Comparison of ENCODE assay signal across 1 cellular context in the genomic region with DNA sequence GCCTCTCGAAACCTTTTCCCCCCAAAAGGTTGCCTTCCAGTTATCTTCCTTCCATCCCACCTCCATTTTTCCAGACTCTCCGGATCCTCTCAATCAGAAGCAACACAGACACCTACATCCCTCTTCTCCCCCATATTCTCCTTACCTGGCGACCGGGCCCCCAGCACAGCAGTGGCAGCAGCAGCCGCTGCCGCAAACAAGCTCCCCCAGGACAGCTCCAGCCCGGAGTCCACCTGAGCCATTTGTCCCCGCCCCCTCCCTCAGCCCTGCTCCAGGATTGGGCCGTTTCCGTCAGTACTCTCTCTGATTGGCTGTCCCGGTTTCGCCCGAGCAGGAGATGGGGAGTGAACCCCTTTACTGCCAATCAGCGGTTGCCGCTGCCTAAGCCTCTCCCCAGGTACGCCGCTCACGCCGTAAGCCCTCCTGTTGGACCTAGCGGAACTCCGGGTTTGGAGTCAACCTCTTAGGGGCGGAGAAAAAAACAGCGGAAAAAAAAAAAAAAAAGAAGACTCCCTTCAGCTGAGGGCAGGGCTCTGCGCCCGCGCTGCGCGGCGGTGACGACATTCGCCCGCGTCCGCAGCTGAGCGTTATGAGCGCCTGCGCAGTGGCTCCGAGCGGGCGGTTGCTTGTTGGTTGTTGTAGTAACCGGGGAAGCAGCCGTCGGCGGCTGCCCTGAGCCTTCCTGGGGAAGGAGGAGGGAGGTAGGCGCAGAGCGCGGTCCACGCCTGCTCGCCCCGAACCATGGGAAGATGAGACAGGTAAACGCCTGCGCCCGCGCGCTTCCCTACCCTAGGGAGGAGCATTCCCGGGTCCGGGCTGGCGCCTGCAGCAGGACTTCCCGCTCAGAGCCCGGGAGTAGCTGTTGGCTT.
TF ChIP-seq lines count a peak whose summit lies in the region.

Gene ERG28, minus strand, starts transcription at position 247 of the 869 bp plus-strand sequence. CDS start 3,374 bp downstream, outside the sequence.
Gene TTLL5, plus strand, starts transcription at position 617 of the 869 bp plus-strand sequence. CDS start 1,904 bp downstream, outside the sequence.

TF ChIP-seq in HepG2, 621 proteins besides CTCF, POLR2A, EP300 and RAD21 (continued from another document and continues in another):
- TF ChIP-seq, protein P1, sequence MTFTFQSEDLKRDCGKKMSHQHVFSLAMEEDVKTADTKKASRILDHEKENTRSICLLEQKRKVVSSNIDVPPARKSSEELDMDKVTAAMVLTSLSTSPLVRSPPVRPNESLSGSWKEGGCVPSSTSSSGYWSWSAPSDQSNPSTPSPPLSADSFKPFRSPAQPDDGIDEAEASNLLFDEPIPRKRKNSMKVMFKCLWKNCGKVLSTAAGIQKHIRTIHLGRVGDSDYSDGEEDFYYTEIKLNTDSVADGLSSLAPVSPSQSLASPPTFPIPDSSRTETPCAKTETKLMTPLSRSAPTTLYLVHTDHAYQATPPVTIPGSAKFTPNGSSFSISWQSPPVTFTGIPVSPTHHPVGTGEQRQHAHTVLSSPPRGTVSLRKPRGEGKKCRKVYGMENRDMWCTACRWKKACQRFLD (CRISPR knock-in tag; IDR thresholded peaks at IDR 0.05; ENCODE audit: borderline replicate concordance) = no peak; the same call in 1 of the 2 replicates
- peak; percentile 76 for TF ChIP-seq TAF15 (IDR thresholded peaks at IDR 0.05; ENCODE audit: low read depth, low read length, poor library complexity, severe bottlenecking)
- TF ChIP-seq, protein P2, sequence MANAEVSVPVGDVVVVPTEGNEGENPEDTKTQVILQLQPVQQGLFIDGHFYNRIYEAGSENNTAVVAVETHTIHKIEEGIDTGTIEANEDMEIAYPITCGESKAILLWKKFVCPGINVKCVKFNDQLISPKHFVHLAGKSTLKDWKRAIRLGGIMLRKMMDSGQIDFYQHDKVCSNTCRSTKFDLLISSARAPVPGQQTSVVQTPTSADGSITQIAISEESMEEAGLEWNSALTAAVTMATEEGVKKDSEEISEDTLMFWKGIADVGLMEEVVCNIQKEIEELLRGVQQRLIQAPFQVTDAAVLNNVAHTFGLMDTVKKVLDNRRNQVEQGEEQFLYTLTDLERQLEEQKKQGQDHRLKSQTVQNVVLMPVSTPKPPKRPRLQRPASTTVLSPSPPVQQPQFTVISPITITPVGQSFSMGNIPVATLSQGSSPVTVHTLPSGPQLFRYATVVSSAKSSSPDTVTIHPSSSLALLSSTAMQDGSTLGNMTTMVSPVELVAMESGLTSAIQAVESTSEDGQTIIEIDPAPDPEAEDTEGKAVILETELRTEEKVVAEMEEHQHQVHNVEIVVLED (CRISPR knock-in tag; IDR thresholded peaks at IDR 0.05; ENCODE audit: borderline replicate concordance) = peak; percentile 88
- peak; percentile 46; the same call in 1 of the 2 replicates for TF ChIP-seq NFKB2 (CRISPR knock-in tag; IDR thresholded peaks at IDR 0.05; ENCODE audit: borderline replicate concordance)
- TF ChIP-seq REL (CRISPR knock-in tag; conservative IDR thresholded peaks at IDR 0.05) = no peak
- TF ChIP-seq, protein P3, sequence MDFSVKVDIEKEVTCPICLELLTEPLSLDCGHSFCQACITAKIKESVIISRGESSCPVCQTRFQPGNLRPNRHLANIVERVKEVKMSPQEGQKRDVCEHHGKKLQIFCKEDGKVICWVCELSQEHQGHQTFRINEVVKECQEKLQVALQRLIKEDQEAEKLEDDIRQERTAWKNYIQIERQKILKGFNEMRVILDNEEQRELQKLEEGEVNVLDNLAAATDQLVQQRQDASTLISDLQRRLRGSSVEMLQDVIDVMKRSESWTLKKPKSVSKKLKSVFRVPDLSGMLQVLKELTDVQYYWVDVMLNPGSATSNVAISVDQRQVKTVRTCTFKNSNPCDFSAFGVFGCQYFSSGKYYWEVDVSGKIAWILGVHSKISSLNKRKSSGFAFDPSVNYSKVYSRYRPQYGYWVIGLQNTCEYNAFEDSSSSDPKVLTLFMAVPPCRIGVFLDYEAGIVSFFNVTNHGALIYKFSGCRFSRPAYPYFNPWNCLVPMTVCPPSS (IDR thresholded peaks at IDR 0.05) = no peak
- TF ChIP-seq ZBTB10 (CRISPR knock-in tag; IDR thresholded peaks at IDR 0.05; ENCODE audit: borderline replicate concordance) = no peak
- TF ChIP-seq PATZ1 (CRISPR knock-in tag; IDR thresholded peaks at IDR 0.05) = peak; percentile 77
- no peak for TF ChIP-seq ZNF234 (CRISPR knock-in tag; conservative IDR thresholded peaks at IDR 0.05)
- TF ChIP-seq ELF1 (CRISPR knock-in tag; IDR thresholded peaks at IDR 0.05) = peak; percentile 48
- no peak for TF ChIP-seq RCOR2 (CRISPR knock-in tag; IDR thresholded peaks at IDR 0.05)
- TF ChIP-seq CEBPG (CRISPR knock-in tag; IDR thresholded peaks at IDR 0.05) = peak; percentile 19; the same call in 1 of the 2 replicates
- TF ChIP-seq ZBTB4 (CRISPR knock-in tag; IDR thresholded peaks at IDR 0.05; ENCODE audit: borderline replicate concordance) = no peak
- peak in 1 of 2 experiments; percentile 23; a peak in 1 of 4 replicates for TF ChIP-seq HMGXB4 (CRISPR knock-in tag; IDR thresholded peaks at IDR 0.05; ENCODE audit: borderline replicate concordance in 1 of 2, low read depth in 1 of 2)
- TF ChIP-seq ASH2L (IDR thresholded peaks at IDR 0.05; ENCODE audit: insufficient read length, low read depth, low read length) = peak; percentile 82
- TF ChIP-seq RXRB (CRISPR knock-in tag; IDR thresholded peaks at IDR 0.05; ENCODE audit: borderline replicate concordance) = peak; percentile 37; the same call in 1 of the 2 replicates
- TF ChIP-seq, protein P4, sequence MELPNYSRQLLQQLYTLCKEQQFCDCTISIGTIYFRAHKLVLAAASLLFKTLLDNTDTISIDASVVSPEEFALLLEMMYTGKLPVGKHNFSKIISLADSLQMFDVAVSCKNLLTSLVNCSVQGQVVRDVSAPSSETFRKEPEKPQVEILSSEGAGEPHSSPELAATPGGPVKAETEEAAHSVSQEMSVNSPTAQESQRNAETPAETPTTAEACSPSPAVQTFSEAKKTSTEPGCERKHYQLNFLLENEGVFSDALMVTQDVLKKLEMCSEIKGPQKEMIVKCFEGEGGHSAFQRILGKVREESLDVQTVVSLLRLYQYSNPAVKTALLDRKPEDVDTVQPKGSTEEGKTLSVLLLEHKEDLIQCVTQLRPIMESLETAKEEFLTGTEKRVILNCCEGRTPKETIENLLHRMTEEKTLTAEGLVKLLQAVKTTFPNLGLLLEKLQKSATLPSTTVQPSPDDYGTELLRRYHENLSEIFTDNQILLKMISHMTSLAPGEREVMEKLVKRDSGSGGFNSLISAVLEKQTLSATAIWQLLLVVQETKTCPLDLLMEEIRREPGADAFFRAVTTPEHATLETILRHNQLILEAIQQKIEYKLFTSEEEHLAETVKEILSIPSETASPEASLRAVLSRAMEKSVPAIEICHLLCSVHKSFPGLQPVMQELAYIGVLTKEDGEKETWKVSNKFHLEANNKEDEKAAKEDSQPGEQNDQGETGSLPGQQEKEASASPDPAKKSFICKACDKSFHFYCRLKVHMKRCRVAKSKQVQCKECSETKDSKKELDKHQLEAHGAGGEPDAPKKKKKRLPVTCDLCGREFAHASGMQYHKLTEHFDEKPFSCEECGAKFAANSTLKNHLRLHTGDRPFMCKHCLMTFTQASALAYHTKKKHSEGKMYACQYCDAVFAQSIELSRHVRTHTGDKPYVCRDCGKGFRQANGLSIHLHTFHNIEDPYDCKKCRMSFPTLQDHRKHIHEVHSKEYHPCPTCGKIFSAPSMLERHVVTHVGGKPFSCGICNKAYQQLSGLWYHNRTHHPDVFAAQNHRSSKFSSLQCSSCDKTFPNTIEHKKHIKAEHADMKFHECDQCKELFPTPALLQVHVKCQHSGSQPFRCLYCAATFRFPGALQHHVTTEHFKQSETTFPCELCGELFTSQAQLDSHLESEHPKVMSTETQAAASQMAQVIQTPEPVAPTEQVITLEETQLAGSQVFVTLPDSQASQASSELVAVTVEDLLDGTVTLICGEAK (IDR thresholded peaks at IDR 0.05) = no peak
- TF ChIP-seq, protein P4 (CRISPR knock-in tag; IDR thresholded peaks at IDR 0.05) = no peak
